ENCODE assay signal across 9 cellular contexts in the genomic region with DNA sequence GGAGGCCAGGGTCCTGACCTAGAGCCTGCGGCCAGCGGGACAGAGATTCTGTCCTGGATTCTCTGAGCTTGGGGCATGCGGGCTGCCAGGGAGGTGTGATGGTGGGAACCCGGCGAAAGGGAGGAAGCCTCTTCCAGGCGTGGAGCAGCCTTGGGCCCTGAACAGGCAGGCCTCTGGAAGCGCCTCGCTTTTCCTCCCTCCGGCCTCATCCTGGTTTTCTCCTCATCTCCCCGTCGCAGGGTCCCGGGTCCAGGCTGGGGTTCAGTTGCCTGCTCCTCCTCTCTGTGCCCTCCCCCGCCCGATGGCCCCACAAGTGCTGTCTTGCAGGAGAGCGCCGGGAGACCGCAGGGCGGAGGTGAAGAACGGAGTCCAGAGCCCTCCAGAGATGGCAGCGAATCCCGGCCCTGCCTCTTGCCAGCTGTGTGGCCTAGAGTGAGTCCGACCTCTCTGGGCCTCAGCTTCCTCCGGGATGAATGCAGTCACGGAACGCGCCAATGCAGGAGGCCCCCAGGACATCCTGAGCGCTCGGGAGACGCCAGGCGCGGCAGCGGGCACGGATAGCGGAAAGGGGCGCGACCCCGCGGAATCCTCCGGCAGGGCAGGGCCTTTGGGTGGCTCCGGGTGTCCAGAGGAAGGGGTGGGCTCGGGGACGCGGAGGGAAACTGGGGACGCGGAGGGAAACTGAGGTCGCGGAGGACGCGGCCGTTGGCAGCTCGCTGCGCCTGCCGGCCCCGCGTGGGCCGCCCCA. TPM values are rescaled to one million over a fixed set of nuclear protein-coding genes. Genes with fewer than 3 reads are reported as not detected.
DNase-seq lines count a peak whose midpoint lies in the region; ATAC-seq, FAIRE-seq and TF ChIP-seq lines count a peak whose summit lies in the region.
"Had no signal": no experiment of that assay in that cellular context is flagged by ENCODE, and none has a peak within 500 bp of the region (broad histone marks: within the 10 kb centered on the region; RNA-seq: fewer than 3 reads in every experiment).

No MANE protein-coding gene starts in this region.

- H3K4me1 Mint-ChIP-seq in mesothelial cell of epicardium = no peaks in the 10 kb centered on the region

- H3K9me3 ChIP-seq in A549 (no peaks in the 10 kb centered on the region), HEK293 (ENCODE audit: control insufficient read depth, insufficient read depth, low read depth, low read length) (no peaks in the 10 kb centered on the region)

- POLR2A ChIA-PET in A549 (lab: Yijun Ruan, JAX) = interaction anchor here (0.6 kb wide), 1 partner anchor 11 kb away, joined by 3 read pairs; no protein-coding TSS in a partner anchor
- POLR2A ChIA-PET in HEK293 (lab: Yijun Ruan, JAX) = no interaction called here

- no peak; a peak in 1 of 6 replicates for ATAC-seq in A549
- ATAC-seq in HG02588 (IDR thresholded peaks at IDR 0.05; ENCODE audit: unreplicated experiment) = no peak

- peak overlapping the region; percentile 66 for H3K4me3 Mint-ChIP-seq in mesothelial cell of epicardium

- H3K27ac Mint-ChIP-seq in mesothelial cell of epicardium = no peak overlapping the region

- no peak for DNase-seq in A549 (ENCODE audit: low read depth in 1 of 2, low spot score in 1 of 2)
- DNase-seq in choroid plexus epithelial cell (ENCODE audit: low read depth) = no peak
- no peak for DNase-seq in mesothelial cell of epicardium (ENCODE audit: low spot score in 2 of 2, unreplicated experiment in 2 of 2)
- DNase-seq in DMS79 (lab: John Stamatoyannopoulos, UW) = no peak
- no peak for DNase-seq in KG1 (lab: John Stamatoyannopoulos, UW)
- no peak for DNase-seq in NCI-H2081 (lab: John Stamatoyannopoulos, UW)

- TF ChIP-seq POLR2A in A549 (IDR thresholded peaks at IDR 0.05; ENCODE audit: low read length) = no peak

- H3K9me3 Mint-ChIP-seq in mesothelial cell of epicardium = no peaks in the 10 kb centered on the region

- TF ChIP-seq CTCF in A549 (IDR thresholded peaks at IDR 0.05) = no peak
- TF ChIP-seq CTCF in HEK293 (tag by site-specific recombination; IDR thresholded peaks at IDR 0.05) = no peak
- TF ChIP-seq CTCF in choroid plexus epithelial cell (conservative IDR thresholded peaks at IDR 0.05; ENCODE audit: low read depth, low read length) = no peak
- no peak for TF ChIP-seq CTCF in mesothelial cell of epicardium (IDR thresholded peaks at IDR 0.05; ENCODE audit: unreplicated experiment)

- H3K4me3 ChIP-seq in A549 (peak overlapping the region; percentile 45), HEK293 (ENCODE audit: low read depth, low read length) (peak overlapping the region; percentile 32), choroid plexus epithelial cell (ENCODE audit: low read depth, low read length) (peak overlapping the region; percentile 35)

- no peak for FAIRE-seq in A549 (lab: Jason Lieb, UNC)
- FAIRE-seq: GM18507 had no signal

- H3K4me2 ChIP-seq in A549 = peak overlapping the region; percentile 83

- 67% methylated on average over 55 of the region's 56 CpGs for WGBS in A549 (ENCODE audit: missing lambda C conversion rate)

- no peaks in the 10 kb centered on the region for H3K4me1 ChIP-seq in A549
- H3K4me1 ChIP-seq in HEK293 (ENCODE audit: control insufficient read depth, insufficient read depth, low read length) = no peaks in the 10 kb centered on the region

- no peak for TF ChIP-seq RAD21 in A549 (conservative IDR thresholded peaks at IDR 0.05 in 1 of 2, IDR thresholded peaks at IDR 0.05 in 1 of 2)

- H3K36me3 Mint-ChIP-seq in mesothelial cell of epicardium = no peaks in the 10 kb centered on the region

- H3K36me3 ChIP-seq in HEK293 (ENCODE audit: control insufficient read depth in 2 of 2, insufficient read depth in 1 of 2, low read length in 2 of 2) = no peaks in the 10 kb centered on the region

- CTCF ChIA-PET in A549 (lab: Yijun Ruan, JAX) (interaction anchor here (0.6 to 13.2 kb wide), 6 partner anchors 11 to 360 kb away, joined by 3 to 197 read pairs (median 16); no protein-coding TSS in a partner anchor), HEK293 (lab: Yijun Ruan, JAX) (interaction anchor here (0.6 to 3.5 kb wide), 2 partner anchors 135 to 364 kb away, joined by 4 to 43 read pairs; no protein-coding TSS in a partner anchor)

- TF ChIP-seq EP300 in A549 (IDR thresholded peaks at IDR 0.05) = no peak

- H3K27ac ChIP-seq in A549 (peak overlapping the region in 1 of 2 experiments; percentile 65; a peak in 2 of 6 replicates), HEK293 (ENCODE audit: extremely low read depth, low read depth, low read length) (no peak overlapping the region)

- H3K27me3 Mint-ChIP-seq in mesothelial cell of epicardium (ENCODE audit: low read depth) = peaks cover 65% of the 10 kb centered on the region

TF ChIP-seq in A549, 52 proteins besides CTCF, POLR2A, EP300 and RAD21 (continues in another document):
- TF ChIP-seq SREBF2 (IDR thresholded peaks at IDR 0.05) = no peak
- TF ChIP-seq MAZ (IDR thresholded peaks at IDR 0.05; ENCODE audit: borderline replicate concordance, low read depth, low read length) = no peak
- TF ChIP-seq NR3C1 (IDR thresholded peaks at IDR 0.05) = no peak
- no peak for TF ChIP-seq KDM5A (IDR thresholded peaks at IDR 0.05)
- no peak for TF ChIP-seq NFE2L2 (conservative IDR thresholded peaks at IDR 0.05; ENCODE audit: low read length)
- no peak for TF ChIP-seq RARB (CRISPR knock-in tag; IDR thresholded peaks at IDR 0.05)
- no peak for TF ChIP-seq FOSL2 (IDR thresholded peaks at IDR 0.05)
- no peak for TF ChIP-seq FOSL2 (CRISPR knock-in tag; IDR thresholded peaks at IDR 0.05)
- TF ChIP-seq EHMT2 (IDR thresholded peaks at IDR 0.05; ENCODE audit: low read depth) = no peak
- TF ChIP-seq, protein P1, sequence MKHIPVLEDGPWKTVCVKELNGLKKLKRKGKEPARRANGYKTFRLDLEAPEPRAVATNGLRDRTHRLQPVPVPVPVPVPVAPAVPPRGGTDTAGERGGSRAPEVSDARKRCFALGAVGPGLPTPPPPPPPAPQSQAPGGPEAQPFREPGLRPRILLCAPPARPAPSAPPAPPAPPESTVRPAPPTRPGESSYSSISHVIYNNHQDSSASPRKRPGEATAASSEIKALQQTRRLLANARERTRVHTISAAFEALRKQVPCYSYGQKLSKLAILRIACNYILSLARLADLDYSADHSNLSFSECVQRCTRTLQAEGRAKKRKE (CRISPR knock-in tag; IDR thresholded peaks at IDR 0.05; ENCODE audit: low read depth) = no peak
- no peak for TF ChIP-seq ESRRA (IDR thresholded peaks at IDR 0.05; ENCODE audit: borderline replicate concordance, low read length)
- no peak for TF ChIP-seq CBX2 (IDR thresholded peaks at IDR 0.05; ENCODE audit: borderline replicate concordance, low read depth)
- TF ChIP-seq, protein P2, sequence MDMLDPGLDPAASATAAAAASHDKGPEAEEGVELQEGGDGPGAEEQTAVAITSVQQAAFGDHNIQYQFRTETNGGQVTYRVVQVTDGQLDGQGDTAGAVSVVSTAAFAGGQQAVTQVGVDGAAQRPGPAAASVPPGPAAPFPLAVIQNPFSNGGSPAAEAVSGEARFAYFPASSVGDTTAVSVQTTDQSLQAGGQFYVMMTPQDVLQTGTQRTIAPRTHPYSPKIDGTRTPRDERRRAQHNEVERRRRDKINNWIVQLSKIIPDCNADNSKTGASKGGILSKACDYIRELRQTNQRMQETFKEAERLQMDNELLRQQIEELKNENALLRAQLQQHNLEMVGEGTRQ (IDR thresholded peaks at IDR 0.05) = no peak
- no peak for TF ChIP-seq ZSCAN20 (CRISPR knock-in tag; IDR thresholded peaks at IDR 0.05)

TF ChIP-seq in HEK293, 187 proteins besides CTCF, POLR2A, EP300 and RAD21:
- TF ChIP-seq, protein P3, sequence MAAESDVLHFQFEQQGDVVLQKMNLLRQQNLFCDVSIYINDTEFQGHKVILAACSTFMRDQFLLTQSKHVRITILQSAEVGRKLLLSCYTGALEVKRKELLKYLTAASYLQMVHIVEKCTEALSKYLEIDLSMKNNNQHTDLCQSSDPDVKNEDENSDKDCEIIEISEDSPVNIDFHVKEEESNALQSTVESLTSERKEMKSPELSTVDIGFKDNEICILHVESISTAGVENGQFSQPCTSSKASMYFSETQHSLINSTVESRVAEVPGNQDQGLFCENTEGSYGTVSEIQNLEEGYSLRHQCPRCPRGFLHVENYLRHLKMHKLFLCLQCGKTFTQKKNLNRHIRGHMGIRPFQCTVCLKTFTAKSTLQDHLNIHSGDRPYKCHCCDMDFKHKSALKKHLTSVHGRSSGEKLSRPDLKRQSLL (tag by site-specific recombination; IDR thresholded peaks at IDR 0.05) = no peak
- TF ChIP-seq SP3 (tag by site-specific recombination; IDR thresholded peaks at IDR 0.05) = peak; percentile 28; the same call in 1 of the 2 replicates
TF ChIP-seq in HEK293: peak in this region for 1.

RNA-seq across cellular contexts. Expression of a gene that starts 0.6 kb away (rescaled TPM):
- polyA plus RNA-seq in A549 (2011; rRNA removed) (1.9 and 3.5 TPM in 2 replicates), A549 (2017; fragmentation: RNase III; extraction: RNeasy Plus Mini Kit Qiagen cat#74134 plus additional on column Dnase treatment) (1.2 to 1.9 TPM (median 1.3 TPM) in 3 replicates)
- 1.4 TPM in 2 replicates for polyA plus RNA-seq in A549 (2012; cell fraction: cytosol; rRNA removed)
- 1.2 and 1.3 TPM in 2 replicates for polyA plus RNA-seq in A549 (2012; cell fraction: nucleus; rRNA removed)
- 3.2 and 4.1 TPM in 2 replicates for polyA minus RNA-seq in A549 (2011; rRNA and poly(A)+ RNA removed)
- total RNA-seq in mesothelial cell of epicardium = 21.1 to 21.8 TPM (median 21.2 TPM) in 3 replicates
